8 cellular contexts compared by ENCODE assay signal in the genomic region with DNA sequence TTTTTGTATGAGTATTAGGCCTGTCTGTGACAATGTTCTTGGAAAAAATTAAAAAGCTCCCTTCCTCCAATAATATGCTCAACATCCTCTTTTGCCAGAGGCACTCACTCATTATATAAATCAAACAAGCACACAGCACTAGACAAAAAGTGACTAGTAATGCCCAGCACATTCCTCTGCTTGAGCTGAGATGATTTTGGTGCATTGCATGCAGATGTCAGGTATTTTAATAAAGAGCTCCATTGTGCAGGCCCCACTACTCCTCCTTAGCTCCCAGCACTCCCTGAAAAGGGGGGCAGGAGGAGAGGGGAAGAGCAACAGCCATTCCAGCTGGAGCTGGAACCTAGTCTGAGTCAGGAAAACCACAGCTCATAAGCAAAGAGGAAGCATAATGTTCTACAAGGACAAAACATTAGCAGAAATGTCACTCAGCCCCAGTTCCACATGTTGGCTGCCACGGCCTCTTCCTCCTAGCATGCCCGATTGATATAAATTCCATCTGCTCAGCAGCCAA.
A peak's percentile ranks its signal among the peaks of the same experiment; 100 is the strongest.
DNase-seq lines count a peak whose midpoint lies in the region; ATAC-seq and TF ChIP-seq lines count a peak whose summit lies in the region.

No MANE protein-coding gene starts in this region.

- no peak for ATAC-seq in HG02610 (IDR thresholded peaks at IDR 0.05; ENCODE audit: unreplicated experiment)

- DNase-seq in AG10803 (ENCODE audit: low read depth) (peak; percentile 98), OCI-M1 (lab: John Stamatoyannopoulos, UW) (peak; percentile 8), esophagus muscularis mucosa (ENCODE audit: extremely low spot score) (no peak), DMS79 (lab: John Stamatoyannopoulos, UW) (no peak), iPS-NIHi7 (ENCODE audit: extremely low spot score) (no peak), RPMI8226 (no peak)

- no peak for TF ChIP-seq EP300 in esophagus muscularis mucosa (IDR thresholded peaks at IDR 0.05)

- H3K4me1 ChIP-seq in esophagus muscularis mucosa (peaks cover 15 to 76% (median 59%) of the 10 kb centered on the region in 4 donors), muscle layer of duodenum (ENCODE audit: control insufficient read depth in 1 of 2, insufficient read depth in 2 of 2, low read length in 2 of 2) (peaks cover 19 to 26% of the 10 kb centered on the region in 2 donors)

- H3K27me3 ChIP-seq in esophagus muscularis mucosa (no peaks in the 10 kb centered on the region), muscle layer of duodenum (ENCODE audit: low read depth, low read length) (no peaks in the 10 kb centered on the region)

- H3K27ac ChIP-seq in esophagus muscularis mucosa (replicated peaks in 1 of 4) (peak overlapping the region; percentile 74 to 83 (median 79)), muscle layer of duodenum (ENCODE audit: low read length) (peak overlapping the region; percentile 77)

- intact Hi-C loops in esophagus muscularis mucosa (cut with DNase I): no loop called here

- TF ChIP-seq CTCF in AG10803 (conservative IDR thresholded peaks at IDR 0.05; ENCODE audit: low read length): no peak
- no peak for TF ChIP-seq CTCF in esophagus muscularis mucosa (IDR thresholded peaks at IDR 0.05)

- TF ChIP-seq POLR2A in esophagus muscularis mucosa (IDR thresholded peaks at IDR 0.05; ENCODE audit: low read depth): no peak

- H3K36me3 ChIP-seq in esophagus muscularis mucosa (no peaks in the 10 kb centered on the region), muscle layer of duodenum (ENCODE audit: control insufficient read depth in 1 of 2, insufficient read depth in 2 of 2, low read length in 2 of 2) (no peaks in the 10 kb centered on the region)

- H3K4me3 ChIP-seq in AG10803 (ENCODE audit: low read length): no peak overlapping the region
- H3K4me3 ChIP-seq in esophagus muscularis mucosa: peak overlapping the region in 1 of 4 donors; percentile 4
- H3K4me3 ChIP-seq in muscle layer of duodenum (ENCODE audit: low read depth in 1 of 2, low read length in 2 of 2): no peak overlapping the region

- H3K9me3 ChIP-seq in esophagus muscularis mucosa (no peaks in the 10 kb centered on the region), muscle layer of duodenum (ENCODE audit: control insufficient read depth in 1 of 2, low read length in 2 of 2) (no peaks in the 10 kb centered on the region)

- WGBS in esophagus muscularis mucosa: 0% methylated on average over 2 of the region's 2 CpGs

Comparison
In these comparisons a context has a peak if more than half of its experiments do, and no peak if none do; other contexts are left out.
1. DNase-seq: peak in AG10803 (single experiment) and OCI-M1 (single experiment); none in esophagus muscularis mucosa (single experiment), DMS79 (single experiment), iPS-NIHi7 (single experiment) and RPMI8226 (single experiment).